ENCODE assay signal across 1 cellular context in the genomic region with DNA sequence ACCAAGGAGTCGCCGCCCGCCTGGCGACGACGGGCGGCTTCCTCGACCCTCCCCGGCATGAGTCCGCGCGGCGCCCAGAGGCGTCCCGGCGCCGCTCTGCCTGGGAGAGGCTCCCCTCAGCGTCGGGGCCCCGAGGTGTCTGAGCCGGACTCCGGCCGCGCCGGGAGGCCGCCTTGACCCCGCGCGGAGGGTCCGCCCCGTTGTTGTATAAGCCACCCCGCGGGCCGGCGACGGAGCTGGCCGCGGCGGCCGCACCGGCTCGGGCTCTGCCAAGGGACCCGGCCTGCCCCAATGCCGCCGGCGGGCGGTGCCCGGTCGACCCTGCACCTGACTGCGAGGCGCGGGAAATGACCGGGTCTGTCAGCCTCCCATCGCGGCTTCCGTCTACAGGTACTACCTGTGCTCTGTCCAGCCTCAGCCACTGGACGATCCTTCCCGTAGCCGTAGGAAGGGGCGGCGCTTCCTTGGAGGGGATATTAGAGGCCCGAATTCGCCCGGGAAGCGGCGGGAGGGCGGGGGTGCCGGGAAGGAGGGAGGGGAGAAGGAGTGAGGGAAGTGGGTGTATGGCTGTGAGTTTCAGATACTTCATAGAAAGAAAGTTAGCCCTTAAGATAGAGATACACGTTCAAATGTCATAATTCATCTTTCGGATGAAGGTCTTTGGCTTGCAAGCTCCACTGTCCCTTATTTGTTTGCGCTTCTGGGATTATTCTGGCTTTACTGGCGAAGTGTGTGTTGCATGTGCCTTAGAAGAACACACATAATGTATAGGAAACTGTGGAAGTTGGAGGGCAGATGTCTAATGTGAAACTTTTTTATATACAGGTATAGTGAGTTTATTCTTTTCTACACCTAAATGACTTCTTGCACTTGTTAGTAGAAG.
TF ChIP-seq lines count a peak whose summit lies in the region.

No MANE protein-coding gene starts in this region.

TF ChIP-seq in HepG2, 621 proteins besides CTCF, POLR2A, EP300 and RAD21 (continued from another document and continues in another):
- TF ChIP-seq ZNF407 (CRISPR knock-in tag; IDR thresholded peaks at IDR 0.05; ENCODE audit: not compliant biosample characterization) (no peak), UBTF (CRISPR knock-in tag; IDR thresholded peaks at IDR 0.05) (peak; percentile 67; the same call in 1 of the 2 replicates), ZNF33B (CRISPR knock-in tag; IDR thresholded peaks at IDR 0.05) (no peak), BRD4 (CRISPR knock-in tag; IDR thresholded peaks at IDR 0.05) (no peak), ZFP82 (CRISPR knock-in tag; IDR thresholded peaks at IDR 0.05; ENCODE audit: borderline replicate concordance) (no peak), ZSCAN21 (CRISPR knock-in tag; IDR thresholded peaks at IDR 0.05; ENCODE audit: borderline replicate concordance) (no peak), PRPF4 (IDR thresholded peaks at IDR 0.05; ENCODE audit: low read depth, low read length, poor library complexity, severe bottlenecking) (no peak), ZNF451 (CRISPR knock-in tag; IDR thresholded peaks at IDR 0.05) (no peak), THRA (CRISPR knock-in tag; IDR thresholded peaks at IDR 0.05; ENCODE audit: borderline replicate concordance) (peak; percentile 2; the same call in 1 of the 2 replicates), TBX2 (CRISPR knock-in tag; IDR thresholded peaks at IDR 0.05; ENCODE audit: borderline replicate concordance) (no peak), ZNF496 (CRISPR knock-in tag; IDR thresholded peaks at IDR 0.05; ENCODE audit: insufficient replicate concordance) (no peak), TOE1 (CRISPR knock-in tag; IDR thresholded peaks at IDR 0.05) (no peak), ZNF331 (CRISPR knock-in tag; IDR thresholded peaks at IDR 0.05) (no peak), ZNF343 (CRISPR knock-in tag; IDR thresholded peaks at IDR 0.05) (no peak), CEBPG (CRISPR knock-in tag; IDR thresholded peaks at IDR 0.05) (no peak), CHD4 (IDR thresholded peaks at IDR 0.05; ENCODE audit: borderline replicate concordance, low read length) (no peak), HOXA7 (CRISPR knock-in tag; IDR thresholded peaks at IDR 0.05) (no peak), ZNF333 (CRISPR knock-in tag; IDR thresholded peaks at IDR 0.05; ENCODE audit: borderline replicate concordance) (no peak), ELF3 (CRISPR knock-in tag; IDR thresholded peaks at IDR 0.05) (no peak), KDM1A (CRISPR knock-in tag; IDR thresholded peaks at IDR 0.05) (no peak), ZNF672 (CRISPR knock-in tag; IDR thresholded peaks at IDR 0.05) (no peak), STAG1 (CRISPR knock-in tag; IDR thresholded peaks at IDR 0.05) (no peak), TIGD3 (CRISPR knock-in tag; IDR thresholded peaks at IDR 0.05; ENCODE audit: borderline replicate concordance) (no peak)
- TF ChIP-seq, protein P1, sequence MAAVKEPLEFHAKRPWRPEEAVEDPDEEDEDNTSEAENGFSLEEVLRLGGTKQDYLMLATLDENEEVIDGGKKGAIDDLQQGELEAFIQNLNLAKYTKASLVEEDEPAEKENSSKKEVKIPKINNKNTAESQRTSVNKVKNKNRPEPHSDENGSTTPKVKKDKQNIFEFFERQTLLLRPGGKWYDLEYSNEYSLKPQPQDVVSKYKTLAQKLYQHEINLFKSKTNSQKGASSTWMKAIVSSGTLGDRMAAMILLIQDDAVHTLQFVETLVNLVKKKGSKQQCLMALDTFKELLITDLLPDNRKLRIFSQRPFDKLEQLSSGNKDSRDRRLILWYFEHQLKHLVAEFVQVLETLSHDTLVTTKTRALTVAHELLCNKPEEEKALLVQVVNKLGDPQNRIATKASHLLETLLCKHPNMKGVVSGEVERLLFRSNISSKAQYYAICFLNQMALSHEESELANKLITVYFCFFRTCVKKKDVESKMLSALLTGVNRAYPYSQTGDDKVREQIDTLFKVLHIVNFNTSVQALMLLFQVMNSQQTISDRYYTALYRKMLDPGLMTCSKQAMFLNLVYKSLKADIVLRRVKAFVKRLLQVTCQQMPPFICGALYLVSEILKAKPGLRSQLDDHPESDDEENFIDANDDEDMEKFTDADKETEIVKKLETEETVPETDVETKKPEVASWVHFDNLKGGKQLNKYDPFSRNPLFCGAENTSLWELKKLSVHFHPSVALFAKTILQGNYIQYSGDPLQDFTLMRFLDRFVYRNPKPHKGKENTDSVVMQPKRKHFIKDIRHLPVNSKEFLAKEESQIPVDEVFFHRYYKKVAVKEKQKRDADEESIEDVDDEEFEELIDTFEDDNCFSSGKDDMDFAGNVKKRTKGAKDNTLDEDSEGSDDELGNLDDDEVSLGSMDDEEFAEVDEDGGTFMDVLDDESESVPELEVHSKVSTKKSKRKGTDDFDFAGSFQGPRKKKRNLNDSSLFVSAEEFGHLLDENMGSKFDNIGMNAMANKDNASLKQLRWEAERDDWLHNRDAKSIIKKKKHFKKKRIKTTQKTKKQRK (IDR thresholded peaks at IDR 0.05; ENCODE audit: low read length): no peak
- TF ChIP-seq, protein P2, sequence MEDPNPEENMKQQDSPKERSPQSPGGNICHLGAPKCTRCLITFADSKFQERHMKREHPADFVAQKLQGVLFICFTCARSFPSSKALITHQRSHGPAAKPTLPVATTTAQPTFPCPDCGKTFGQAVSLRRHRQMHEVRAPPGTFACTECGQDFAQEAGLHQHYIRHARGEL (CRISPR knock-in tag; IDR thresholded peaks at IDR 0.05): no peak
- TF ChIP-seq, protein P3, sequence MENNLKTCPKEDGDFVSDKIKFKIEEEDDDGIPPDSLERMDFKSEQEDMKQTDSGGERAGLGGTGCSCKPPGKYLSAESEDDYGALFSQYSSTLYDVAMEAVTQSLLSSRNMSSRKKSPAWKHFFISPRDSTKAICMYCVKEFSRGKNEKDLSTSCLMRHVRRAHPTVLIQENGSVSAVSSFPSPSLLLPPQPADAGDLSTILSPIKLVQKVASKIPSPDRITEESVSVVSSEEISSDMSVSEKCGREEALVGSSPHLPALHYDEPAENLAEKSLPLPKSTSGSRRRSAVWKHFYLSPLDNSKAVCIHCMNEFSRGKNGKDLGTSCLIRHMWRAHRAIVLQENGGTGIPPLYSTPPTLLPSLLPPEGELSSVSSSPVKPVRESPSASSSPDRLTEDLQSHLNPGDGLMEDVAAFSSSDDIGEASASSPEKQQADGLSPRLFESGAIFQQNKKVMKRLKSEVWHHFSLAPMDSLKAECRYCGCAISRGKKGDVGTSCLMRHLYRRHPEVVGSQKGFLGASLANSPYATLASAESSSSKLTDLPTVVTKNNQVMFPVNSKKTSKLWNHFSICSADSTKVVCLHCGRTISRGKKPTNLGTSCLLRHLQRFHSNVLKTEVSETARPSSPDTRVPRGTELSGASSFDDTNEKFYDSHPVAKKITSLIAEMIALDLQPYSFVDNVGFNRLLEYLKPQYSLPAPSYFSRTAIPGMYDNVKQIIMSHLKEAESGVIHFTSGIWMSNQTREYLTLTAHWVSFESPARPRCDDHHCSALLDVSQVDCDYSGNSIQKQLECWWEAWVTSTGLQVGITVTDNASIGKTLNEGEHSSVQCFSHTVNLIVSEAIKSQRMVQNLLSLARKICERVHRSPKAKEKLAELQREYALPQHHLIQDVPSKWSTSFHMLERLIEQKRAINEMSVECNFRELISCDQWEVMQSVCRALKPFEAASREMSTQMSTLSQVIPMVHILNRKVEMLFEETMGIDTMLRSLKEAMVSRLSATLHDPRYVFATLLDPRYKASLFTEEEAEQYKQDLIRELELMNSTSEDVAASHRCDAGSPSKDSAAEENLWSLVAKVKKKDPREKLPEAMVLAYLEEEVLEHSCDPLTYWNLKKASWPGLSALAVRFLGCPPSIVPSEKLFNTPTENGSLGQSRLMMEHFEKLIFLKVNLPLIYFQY (CRISPR knock-in tag; IDR thresholded peaks at IDR 0.05; ENCODE audit: borderline replicate concordance): no peak
- TF ChIP-seq, protein P4, sequence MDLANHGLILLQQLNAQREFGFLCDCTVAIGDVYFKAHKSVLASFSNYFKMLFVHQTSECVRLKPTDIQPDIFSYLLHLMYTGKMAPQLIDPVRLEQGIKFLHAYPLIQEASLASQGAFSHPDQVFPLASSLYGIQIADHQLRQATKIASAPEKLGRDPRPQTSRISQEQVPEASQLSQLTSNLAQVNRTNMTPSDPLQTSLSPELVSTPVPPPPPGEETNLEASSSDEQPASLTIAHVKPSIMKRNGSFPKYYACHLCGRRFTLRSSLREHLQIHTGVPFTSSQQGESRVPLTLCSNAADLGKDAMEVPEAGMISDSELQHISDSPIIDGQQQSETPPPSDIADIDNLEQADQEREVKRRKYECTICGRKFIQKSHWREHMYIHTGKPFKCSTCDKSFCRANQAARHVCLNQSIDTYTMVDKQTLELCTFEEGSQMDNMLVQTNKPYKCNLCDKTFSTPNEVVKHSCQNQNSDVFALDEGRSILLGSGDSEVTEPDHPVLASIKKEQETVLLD (CRISPR knock-in tag; IDR thresholded peaks at IDR 0.05; ENCODE audit: low read depth): peak; percentile 60; the same call in 1 of the 2 replicates
